ENCODE assay signal across 8 cellular contexts in the genomic region with DNA sequence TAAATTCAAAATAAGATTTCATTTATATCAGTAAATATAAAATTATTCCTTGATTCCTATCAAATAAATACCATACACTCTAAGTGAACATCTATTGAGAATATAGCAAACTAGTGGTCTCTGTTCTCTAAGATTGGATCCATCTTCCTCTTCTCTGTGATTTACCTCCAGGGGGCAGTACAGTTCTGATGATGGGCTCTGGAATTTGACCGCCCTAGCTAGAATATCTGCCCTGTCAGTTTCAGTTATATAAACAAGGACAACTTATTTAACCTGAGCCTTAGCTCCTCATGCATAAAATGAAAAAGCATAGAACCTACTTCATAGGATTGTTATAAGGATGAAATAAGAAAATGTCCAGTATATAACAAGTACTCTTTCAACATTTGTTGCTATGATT.
DNase-seq lines count a peak whose midpoint lies in the region; ATAC-seq and FAIRE-seq lines count a peak whose summit lies in the region.

No MANE protein-coding gene starts in this region.

- peak; percentile 31 for FAIRE-seq in GM19239 (lab: Jason Lieb, UNC)

- ATAC-seq in activated CD4-positive, CD25-positive, alpha-beta regulatory T cell treated with anti-CD3 and anti-CD28 coated beads, Interleukin-2, amount 50 U/mL, for 24 hours: no peak
- ATAC-seq in HG03139 (IDR thresholded peaks at IDR 0.05; ENCODE audit: unreplicated experiment) (no peak), HG02623 (IDR thresholded peaks at IDR 0.05; ENCODE audit: unreplicated experiment) (no peak)

- peak; percentile 13 for DNase-seq in CD1c-positive myeloid dendritic cell (ENCODE audit: extremely low spot score)
- DNase-seq in GM19239 (ENCODE audit: insufficient read length, low spot score): no peak
- DNase-seq in NCI-H526 treated with DMSO at 0.1 percent for 48 hours (lab: John Stamatoyannopoulos, UW): peak; percentile 6
- DNase-seq in cerebellar cortex (ENCODE audit: low spot score): peak; percentile 26
- peak; percentile 88 for DNase-seq in myocyte (ENCODE audit: low read depth)
